In genomic region chr19:10251792-10252694, GRCh38 we compare ENCODE assay signal across 8 cellular contexts. TPM values are rescaled to one million over a fixed set of nuclear protein-coding genes. Genes with fewer than 3 reads are reported as not detected.
DNase-seq lines count a peak whose midpoint lies in the region; ATAC-seq and TF ChIP-seq lines count a peak whose summit lies in the region.

Gene MRPL4 (plus strand): TSS chr19:10252214. CDS start chr19:10252254, 40 bp downstream.

- peak within 1 kb of the TSS; percentile 96 to 97 for H3K4me3 Mint-ChIP-seq in CD14-positive monocyte

- H3K4me1 Mint-ChIP-seq in CD14-positive monocyte = peaks cover 12% of the 10 kb centered on the region

- H3K36me3 Mint-ChIP-seq in CD14-positive monocyte = peaks cover 26 to 34% of the 10 kb centered on the region in 2 donors

- H3K27me3 Mint-ChIP-seq in CD14-positive monocyte (ENCODE audit: low read depth in 3 of 3) = peaks cover 0 to 3% (median 1%) of the 10 kb centered on the region in 3 donors

- peak; percentile 97 for DNase-seq in CD14-positive monocyte (ENCODE audit: low spot score)
- DNase-seq in NCI-H82 (lab: John Stamatoyannopoulos, UW) = peak; percentile 98
- DNase-seq in activated CD4-positive, alpha-beta T cell treated with anti-CD3 and anti-CD28 coated beads, Interleukin-2, amount 50 U/mL, for 48 hours = peak; percentile 97 to 98
- DNase-seq in dermis microvascular lymphatic vessel endothelial cell (ENCODE audit: low read depth in 2 of 2) = peak; percentile 97 to 99
- peak; percentile 97 for DNase-seq in stimulated activated CD4-positive, alpha-beta T cell treated with anti-CD3 and anti-CD28 coated beads, Interleukin-4, amount 100 ng/mL, for 24 hours

- no peaks in the 10 kb centered on the region for H3K9me3 ChIP-seq in liver (ENCODE audit: control insufficient read depth in 4 of 4, low read length in 3 of 4)

- ATAC-seq in GM19397 (IDR thresholded peaks at IDR 0.05; ENCODE audit: unreplicated experiment) = peak; percentile 84
- ATAC-seq in HG03571 (IDR thresholded peaks at IDR 0.05; ENCODE audit: unreplicated experiment) = peak; percentile 74

- H3K27ac ChIP-seq in liver (ENCODE audit: low read depth in 1 of 2, low read length in 2 of 2) = peak within 1 kb of the TSS; percentile 67 to 90

- TF ChIP-seq RAD21 in liver (IDR thresholded peaks at IDR 0.05) = no peak

- no peaks in the 10 kb centered on the region for H3K9me3 Mint-ChIP-seq in CD14-positive monocyte

- intact Hi-C loops in CD14-positive monocyte (cut with micrococcal nuclease) = loop anchor here (2.0 to 5.0 kb wide), 6 partner anchors 55 to 321 kb away; partner anchors contain the start of genes CDKN2D (in 1 of the 2), DNMT1 (in 1 of the 2) and KRI1 (in 1 of the 2)

- H3K27ac Mint-ChIP-seq in CD14-positive monocyte = peak within 1 kb of the TSS; percentile 88 to 99 (median 94)

- no peaks in the 10 kb centered on the region for H3K27me3 ChIP-seq in liver (ENCODE audit: control insufficient read depth in 4 of 4, insufficient read depth in 4 of 4, low read length in 3 of 4)

- no peak for TF ChIP-seq CTCF in CD14-positive monocyte (IDR thresholded peaks at IDR 0.05)
- no peak for TF ChIP-seq CTCF in liver (IDR thresholded peaks at IDR 0.05; ENCODE audit: low read depth, low read length, missing input control)

- under 1% methylated on average over 77 of the region's 77 CpGs for WGBS in liver

- H3K4me3 ChIP-seq in liver (ENCODE audit: low read depth in 1 of 3, low read length in 3 of 3) = peak within 1 kb of the TSS; percentile 56 to 96 (median 95)

- H3K9ac ChIP-seq in liver (ENCODE audit: low read depth in 1 of 2, low read length in 2 of 2) = peak within 1 kb of the TSS; percentile 59 to 87

- peaks cover 6 to 24% (median 15%) of the 10 kb centered on the region in 4 donors for H3K36me3 ChIP-seq in liver (ENCODE audit: control insufficient read depth in 4 of 4, insufficient read depth in 3 of 4, low read depth in 1 of 4, low read length in 3 of 4)

- peaks cover 0 to 18% (median 11%) of the 10 kb centered on the region in 4 donors for H3K4me1 ChIP-seq in liver (ENCODE audit: control insufficient read depth in 4 of 4, insufficient read depth in 4 of 4, low read length in 3 of 4)

TF ChIP-seq in liver, 16 proteins besides CTCF, POLR2A, EP300 and RAD21:
- peak in 1 of 2 donors; percentile 67 for TF ChIP-seq GABPA (IDR thresholded peaks at IDR 0.05 in 1 of 2, conservative IDR thresholded peaks at IDR 0.05 in 1 of 2)
- no peak for TF ChIP-seq HNF4G (IDR thresholded peaks at IDR 0.05)
- TF ChIP-seq EGR1 (IDR thresholded peaks at IDR 0.05; ENCODE audit: low read depth in 2 of 2) = peak in 1 of 2 donors; percentile 67
- TF ChIP-seq MAX (IDR thresholded peaks at IDR 0.05) = peak; percentile 56
- TF ChIP-seq, protein P1, sequence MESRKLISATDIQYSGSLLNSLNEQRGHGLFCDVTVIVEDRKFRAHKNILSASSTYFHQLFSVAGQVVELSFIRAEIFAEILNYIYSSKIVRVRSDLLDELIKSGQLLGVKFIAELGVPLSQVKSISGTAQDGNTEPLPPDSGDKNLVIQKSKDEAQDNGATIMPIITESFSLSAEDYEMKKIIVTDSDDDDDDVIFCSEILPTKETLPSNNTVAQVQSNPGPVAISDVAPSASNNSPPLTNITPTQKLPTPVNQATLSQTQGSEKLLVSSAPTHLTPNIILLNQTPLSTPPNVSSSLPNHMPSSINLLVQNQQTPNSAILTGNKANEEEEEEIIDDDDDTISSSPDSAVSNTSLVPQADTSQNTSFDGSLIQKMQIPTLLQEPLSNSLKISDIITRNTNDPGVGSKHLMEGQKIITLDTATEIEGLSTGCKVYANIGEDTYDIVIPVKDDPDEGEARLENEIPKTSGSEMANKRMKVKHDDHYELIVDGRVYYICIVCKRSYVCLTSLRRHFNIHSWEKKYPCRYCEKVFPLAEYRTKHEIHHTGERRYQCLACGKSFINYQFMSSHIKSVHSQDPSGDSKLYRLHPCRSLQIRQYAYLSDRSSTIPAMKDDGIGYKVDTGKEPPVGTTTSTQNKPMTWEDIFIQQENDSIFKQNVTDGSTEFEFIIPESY (IDR thresholded peaks at IDR 0.05) = no peak
- TF ChIP-seq JUND (IDR thresholded peaks at IDR 0.05) = no peak
- TF ChIP-seq, protein P2, sequence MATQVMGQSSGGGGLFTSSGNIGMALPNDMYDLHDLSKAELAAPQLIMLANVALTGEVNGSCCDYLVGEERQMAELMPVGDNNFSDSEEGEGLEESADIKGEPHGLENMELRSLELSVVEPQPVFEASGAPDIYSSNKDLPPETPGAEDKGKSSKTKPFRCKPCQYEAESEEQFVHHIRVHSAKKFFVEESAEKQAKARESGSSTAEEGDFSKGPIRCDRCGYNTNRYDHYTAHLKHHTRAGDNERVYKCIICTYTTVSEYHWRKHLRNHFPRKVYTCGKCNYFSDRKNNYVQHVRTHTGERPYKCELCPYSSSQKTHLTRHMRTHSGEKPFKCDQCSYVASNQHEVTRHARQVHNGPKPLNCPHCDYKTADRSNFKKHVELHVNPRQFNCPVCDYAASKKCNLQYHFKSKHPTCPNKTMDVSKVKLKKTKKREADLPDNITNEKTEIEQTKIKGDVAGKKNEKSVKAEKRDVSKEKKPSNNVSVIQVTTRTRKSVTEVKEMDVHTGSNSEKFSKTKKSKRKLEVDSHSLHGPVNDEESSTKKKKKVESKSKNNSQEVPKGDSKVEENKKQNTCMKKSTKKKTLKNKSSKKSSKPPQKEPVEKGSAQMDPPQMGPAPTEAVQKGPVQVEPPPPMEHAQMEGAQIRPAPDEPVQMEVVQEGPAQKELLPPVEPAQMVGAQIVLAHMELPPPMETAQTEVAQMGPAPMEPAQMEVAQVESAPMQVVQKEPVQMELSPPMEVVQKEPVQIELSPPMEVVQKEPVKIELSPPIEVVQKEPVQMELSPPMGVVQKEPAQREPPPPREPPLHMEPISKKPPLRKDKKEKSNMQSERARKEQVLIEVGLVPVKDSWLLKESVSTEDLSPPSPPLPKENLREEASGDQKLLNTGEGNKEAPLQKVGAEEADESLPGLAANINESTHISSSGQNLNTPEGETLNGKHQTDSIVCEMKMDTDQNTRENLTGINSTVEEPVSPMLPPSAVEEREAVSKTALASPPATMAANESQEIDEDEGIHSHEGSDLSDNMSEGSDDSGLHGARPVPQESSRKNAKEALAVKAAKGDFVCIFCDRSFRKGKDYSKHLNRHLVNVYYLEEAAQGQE (IDR thresholded peaks at IDR 0.05) = peak; percentile 7
- no peak for TF ChIP-seq FOXA2 (IDR thresholded peaks at IDR 0.05)
- TF ChIP-seq HNF4A (conservative IDR thresholded peaks at IDR 0.05) = no peak
- TF ChIP-seq YY1 (IDR thresholded peaks at IDR 0.05) = peak; percentile 62
- TF ChIP-seq, protein P3, sequence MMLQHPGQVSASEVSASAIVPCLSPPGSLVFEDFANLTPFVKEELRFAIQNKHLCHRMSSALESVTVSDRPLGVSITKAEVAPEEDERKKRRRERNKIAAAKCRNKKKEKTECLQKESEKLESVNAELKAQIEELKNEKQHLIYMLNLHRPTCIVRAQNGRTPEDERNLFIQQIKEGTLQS (IDR thresholded peaks at IDR 0.05) = no peak
- TF ChIP-seq RXRA (IDR thresholded peaks at IDR 0.05) = peak; percentile 42 to 61
- TF ChIP-seq SP1 (IDR thresholded peaks at IDR 0.05) = peak; percentile 87
- TF ChIP-seq TAF1 (conservative IDR thresholded peaks at IDR 0.05) = no peak
- TF ChIP-seq NR2F2 (IDR thresholded peaks at IDR 0.05) = peak; percentile 78
- no peak for TF ChIP-seq FOXA1 (IDR thresholded peaks at IDR 0.05)

RNA-seq across cellular contexts. Expression of gene MRPL4, which starts in this region (rescaled TPM):
- 10 to 100 TPM; 20.4 to 22.7 TPM for polyA plus RNA-seq in CD14-positive monocyte
- 17.1 and 20.7 TPM in 2 replicates for total RNA-seq in dermis microvascular lymphatic vessel endothelial cell
- total RNA-seq in liver = 10 to 100 TPM; 21.5 to 23.4 TPM
- polyA plus RNA-seq in liver = 10 to 100 TPM; 44.0 to 74.8 TPM

Comparison
In these comparisons a context has a peak if more than half of its experiments do, and no peak if none do; other contexts are left out.
1. Peak in every context shown above with its lines: DNase-seq, ATAC-seq, H3K4me3 ChIP-seq and H3K27ac ChIP-seq.